Comparison of ENCODE assay signal across 1 cellular context in the genomic region with DNA sequence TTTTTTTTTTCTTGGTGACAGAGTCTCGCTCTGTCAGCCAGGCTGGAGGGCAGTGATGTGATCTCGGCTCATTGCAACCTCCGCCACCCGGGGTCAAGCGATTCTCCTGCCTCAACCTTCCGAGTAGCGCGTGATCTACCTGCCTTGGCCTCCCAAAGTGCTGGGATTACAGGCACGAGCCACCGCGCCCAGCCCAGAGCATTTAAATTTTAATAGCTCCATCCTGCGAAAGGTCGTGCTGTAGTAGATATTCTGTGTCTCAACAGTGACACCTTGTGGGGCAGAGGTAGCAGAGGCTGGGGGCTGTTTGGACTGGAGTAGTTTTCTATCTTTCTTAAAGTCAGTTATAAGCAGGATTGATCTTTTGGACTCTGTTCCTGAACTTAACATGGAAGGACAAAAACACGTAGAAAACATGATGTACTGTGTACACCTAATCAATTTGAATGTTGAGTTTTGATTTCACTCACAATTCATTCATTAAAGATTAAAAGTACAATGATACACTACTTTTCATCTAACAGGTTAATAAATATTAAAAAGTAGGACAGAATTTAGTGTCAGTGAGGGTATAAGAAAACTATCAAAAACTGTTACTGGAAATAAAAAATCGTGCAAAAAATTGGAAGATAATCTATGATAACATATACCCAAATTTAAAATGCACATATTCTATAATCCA.
TF ChIP-seq lines count a peak whose summit lies in the region.

No MANE protein-coding gene starts in this region.

TF ChIP-seq in SK-N-SH, 30 proteins besides CTCF, POLR2A, EP300 and RAD21:
- TF ChIP-seq, protein P1, sequence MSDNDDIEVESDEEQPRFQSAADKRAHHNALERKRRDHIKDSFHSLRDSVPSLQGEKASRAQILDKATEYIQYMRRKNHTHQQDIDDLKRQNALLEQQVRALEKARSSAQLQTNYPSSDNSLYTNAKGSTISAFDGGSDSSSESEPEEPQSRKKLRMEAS (IDR thresholded peaks at IDR 0.05; ENCODE audit: low read depth): 0 out of 2 replicates have a peak, but pooled peaks have one; percentile 18
- TF ChIP-seq SMC3 (IDR thresholded peaks at IDR 0.05; ENCODE audit: low read depth, low read length) (peak; percentile 64), MXI1 (IDR thresholded peaks at IDR 0.05; ENCODE audit: low read depth, low read length) (peak; percentile 61; the same call in 1 of the 2 replicates)
- TF ChIP-seq, protein P2, sequence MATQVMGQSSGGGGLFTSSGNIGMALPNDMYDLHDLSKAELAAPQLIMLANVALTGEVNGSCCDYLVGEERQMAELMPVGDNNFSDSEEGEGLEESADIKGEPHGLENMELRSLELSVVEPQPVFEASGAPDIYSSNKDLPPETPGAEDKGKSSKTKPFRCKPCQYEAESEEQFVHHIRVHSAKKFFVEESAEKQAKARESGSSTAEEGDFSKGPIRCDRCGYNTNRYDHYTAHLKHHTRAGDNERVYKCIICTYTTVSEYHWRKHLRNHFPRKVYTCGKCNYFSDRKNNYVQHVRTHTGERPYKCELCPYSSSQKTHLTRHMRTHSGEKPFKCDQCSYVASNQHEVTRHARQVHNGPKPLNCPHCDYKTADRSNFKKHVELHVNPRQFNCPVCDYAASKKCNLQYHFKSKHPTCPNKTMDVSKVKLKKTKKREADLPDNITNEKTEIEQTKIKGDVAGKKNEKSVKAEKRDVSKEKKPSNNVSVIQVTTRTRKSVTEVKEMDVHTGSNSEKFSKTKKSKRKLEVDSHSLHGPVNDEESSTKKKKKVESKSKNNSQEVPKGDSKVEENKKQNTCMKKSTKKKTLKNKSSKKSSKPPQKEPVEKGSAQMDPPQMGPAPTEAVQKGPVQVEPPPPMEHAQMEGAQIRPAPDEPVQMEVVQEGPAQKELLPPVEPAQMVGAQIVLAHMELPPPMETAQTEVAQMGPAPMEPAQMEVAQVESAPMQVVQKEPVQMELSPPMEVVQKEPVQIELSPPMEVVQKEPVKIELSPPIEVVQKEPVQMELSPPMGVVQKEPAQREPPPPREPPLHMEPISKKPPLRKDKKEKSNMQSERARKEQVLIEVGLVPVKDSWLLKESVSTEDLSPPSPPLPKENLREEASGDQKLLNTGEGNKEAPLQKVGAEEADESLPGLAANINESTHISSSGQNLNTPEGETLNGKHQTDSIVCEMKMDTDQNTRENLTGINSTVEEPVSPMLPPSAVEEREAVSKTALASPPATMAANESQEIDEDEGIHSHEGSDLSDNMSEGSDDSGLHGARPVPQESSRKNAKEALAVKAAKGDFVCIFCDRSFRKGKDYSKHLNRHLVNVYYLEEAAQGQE (IDR thresholded peaks at IDR 0.05; ENCODE audit: low read depth, low read length): no peak
